ENCODE assay signal across 8 cellular contexts in genomic region chr2:222057249-222058073, GRCh38.
DNase-seq lines count a peak whose midpoint lies in the region; ATAC-seq and TF ChIP-seq lines count a peak whose summit lies in the region.

No MANE protein-coding gene starts in this region.

- ATAC-seq in GM19397 (IDR thresholded peaks at IDR 0.05; ENCODE audit: unreplicated experiment) = no peak
- no peak for ATAC-seq in GM18870 (IDR thresholded peaks at IDR 0.05; ENCODE audit: unreplicated experiment)

- peak overlapping the region; percentile 6 for H3K9ac ChIP-seq in SK-N-MC (ENCODE audit: insufficient read length)

- POLR2A ChIA-PET in HEK293 (lab: Yijun Ruan, JAX) = interaction anchor here (0.7 to 1.5 kb wide), 2 partner anchors 83 to 242 kb away, joined by 3 read pairs; partner anchors contain the start of gene PAX3

- TF ChIP-seq CTCF in HEK293 (tag by site-specific recombination; IDR thresholded peaks at IDR 0.05) = peak; percentile 79; the same call in 1 of the 2 replicates
- peak; percentile 72 for TF ChIP-seq CTCF in left ventricle myocardium inferior (IDR thresholded peaks at IDR 0.05; ENCODE audit: borderline replicate concordance)

- peaks cover 6% of the 10 kb centered on the region; the same call in 1 of the 2 replicates for H3K4me1 ChIP-seq in HEK293 (ENCODE audit: control insufficient read depth, insufficient read depth, low read length)
- no peaks in the 10 kb centered on the region for H3K4me1 ChIP-seq in left ventricle myocardium inferior

- no peaks in the 10 kb centered on the region for H3K36me3 ChIP-seq in HEK293 (ENCODE audit: control insufficient read depth in 2 of 2, insufficient read depth in 1 of 2, low read length in 2 of 2)
- H3K36me3 ChIP-seq in SK-N-MC (ENCODE audit: insufficient read depth, low read length) = no peaks in the 10 kb centered on the region
- H3K36me3 ChIP-seq in left ventricle myocardium inferior = no peaks in the 10 kb centered on the region

- H3K9me3 ChIP-seq in HEK293 (ENCODE audit: control insufficient read depth, insufficient read depth, low read depth, low read length) (no peaks in the 10 kb centered on the region), SK-N-MC (ENCODE audit: low read depth, low read length) (no peaks in the 10 kb centered on the region), left ventricle myocardium inferior (replicated peaks) (no peaks in the 10 kb centered on the region)

- intact Hi-C loops in left ventricle myocardium inferior (cut with micrococcal nuclease) = loop anchor here (5.0 kb wide), 1 partner anchor 555 kb away; no protein-coding TSS in a partner anchor

- H3K4me3 ChIP-seq in HEK293 (ENCODE audit: low read depth, low read length) = no peak overlapping the region
- peak overlapping the region; percentile 70 for H3K4me3 ChIP-seq in SK-N-MC
- no peak overlapping the region for H3K4me3 ChIP-seq in left ventricle myocardium inferior

- CTCF ChIA-PET in HEK293 (lab: Yijun Ruan, JAX) = interaction anchor here (0.6 to 3.8 kb wide), 19 partner anchors 17 to 1249 kb away, joined by 3 to 15 read pairs (median 3); no protein-coding TSS in a partner anchor

- DNase-seq in DMS 273 treated with DMSO at 0.1 percent for 48 hours (lab: John Stamatoyannopoulos, UW) (peak; percentile 34), SK-N-MC (ENCODE audit: low read depth, low spot score) (no peak), left ventricle myocardium inferior (no peak), mesenteric fat pad (ENCODE audit: low spot score) (no peak)
- no peak for DNase-seq in activated CD8-positive, alpha-beta memory T cell treated with anti-CD3 and anti-CD28 coated beads, Interleukin-2, amount 50 U/mL, for 48 hours

- no peak overlapping the region for H3K27ac ChIP-seq in HEK293 (ENCODE audit: extremely low read depth, low read depth, low read length)
- peak overlapping the region; percentile 57; the same call in 1 of the 2 replicates for H3K27ac ChIP-seq in SK-N-MC
- no peak overlapping the region for H3K27ac ChIP-seq in left ventricle myocardium inferior (replicated peaks)

- peaks cover 80% of the 10 kb centered on the region for H3K27me3 ChIP-seq in left ventricle myocardium inferior (ENCODE audit: low read depth)

TF ChIP-seq in HEK293, 187 proteins besides CTCF, POLR2A, EP300 and RAD21:
- TF ChIP-seq SETDB1 (IDR thresholded peaks at IDR 0.05; ENCODE audit: insufficient read length, low read length) (no peak), ZNF133 (tag by site-specific recombination; IDR thresholded peaks at IDR 0.05) (no peak), ZNF660 (tag by site-specific recombination; IDR thresholded peaks at IDR 0.05) (peak; percentile 98), ZNF654 (tag by site-specific recombination; IDR thresholded peaks at IDR 0.05; ENCODE audit: low read depth) (peak; percentile 89), ZNF335 (tag by site-specific recombination; conservative IDR thresholded peaks at IDR 0.05) (peak; percentile 29), ZBTB8A (tag by site-specific recombination; IDR thresholded peaks at IDR 0.05) (no peak)
- TF ChIP-seq, protein P1, sequence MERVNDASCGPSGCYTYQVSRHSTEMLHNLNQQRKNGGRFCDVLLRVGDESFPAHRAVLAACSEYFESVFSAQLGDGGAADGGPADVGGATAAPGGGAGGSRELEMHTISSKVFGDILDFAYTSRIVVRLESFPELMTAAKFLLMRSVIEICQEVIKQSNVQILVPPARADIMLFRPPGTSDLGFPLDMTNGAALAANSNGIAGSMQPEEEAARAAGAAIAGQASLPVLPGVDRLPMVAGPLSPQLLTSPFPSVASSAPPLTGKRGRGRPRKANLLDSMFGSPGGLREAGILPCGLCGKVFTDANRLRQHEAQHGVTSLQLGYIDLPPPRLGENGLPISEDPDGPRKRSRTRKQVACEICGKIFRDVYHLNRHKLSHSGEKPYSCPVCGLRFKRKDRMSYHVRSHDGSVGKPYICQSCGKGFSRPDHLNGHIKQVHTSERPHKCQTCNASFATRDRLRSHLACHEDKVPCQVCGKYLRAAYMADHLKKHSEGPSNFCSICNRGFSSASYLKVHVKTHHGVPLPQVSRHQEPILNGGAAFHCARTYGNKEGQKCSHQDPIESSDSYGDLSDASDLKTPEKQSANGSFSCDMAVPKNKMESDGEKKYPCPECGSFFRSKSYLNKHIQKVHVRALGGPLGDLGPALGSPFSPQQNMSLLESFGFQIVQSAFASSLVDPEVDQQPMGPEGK (tag by site-specific recombination; IDR thresholded peaks at IDR 0.05) = peak; percentile 71
- TF ChIP-seq, protein P2, sequence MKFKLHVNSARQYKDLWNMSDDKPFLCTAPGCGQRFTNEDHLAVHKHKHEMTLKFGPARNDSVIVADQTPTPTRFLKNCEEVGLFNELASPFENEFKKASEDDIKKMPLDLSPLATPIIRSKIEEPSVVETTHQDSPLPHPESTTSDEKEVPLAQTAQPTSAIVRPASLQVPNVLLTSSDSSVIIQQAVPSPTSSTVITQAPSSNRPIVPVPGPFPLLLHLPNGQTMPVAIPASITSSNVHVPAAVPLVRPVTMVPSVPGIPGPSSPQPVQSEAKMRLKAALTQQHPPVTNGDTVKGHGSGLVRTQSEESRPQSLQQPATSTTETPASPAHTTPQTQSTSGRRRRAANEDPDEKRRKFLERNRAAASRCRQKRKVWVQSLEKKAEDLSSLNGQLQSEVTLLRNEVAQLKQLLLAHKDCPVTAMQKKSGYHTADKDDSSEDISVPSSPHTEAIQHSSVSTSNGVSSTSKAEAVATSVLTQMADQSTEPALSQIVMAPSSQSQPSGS (tag by site-specific recombination; IDR thresholded peaks at IDR 0.05; ENCODE audit: low read depth) = peak; percentile 65; the same call in 1 of the 2 replicates
